Comparison of ENCODE assay signal across 26 cellular contexts in the genomic region with DNA sequence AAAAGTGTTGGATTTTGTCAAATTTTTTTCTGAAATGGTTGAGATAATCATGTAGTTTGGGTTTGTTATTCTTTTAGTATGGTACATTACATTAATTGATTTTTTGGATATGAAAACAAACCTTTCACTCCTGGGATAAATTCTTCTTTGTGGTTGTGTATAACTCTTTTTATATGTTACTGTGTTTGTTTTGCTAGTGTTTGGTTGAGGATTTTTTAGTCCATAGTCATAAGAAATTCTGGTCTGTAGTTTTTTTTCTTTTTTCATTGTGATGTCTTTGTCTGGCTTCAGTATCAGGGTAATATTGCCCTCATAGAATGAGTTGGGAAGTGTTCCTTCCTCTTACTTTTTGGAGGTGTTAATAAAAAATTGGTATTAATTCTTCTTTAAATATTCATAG.
"Had no signal": no experiment of that assay in that cellular context is flagged by ENCODE, and none has a peak within 500 bp of the region (broad histone marks: within the 10 kb centered on the region; RNA-seq: fewer than 3 reads in every experiment).

No MANE protein-coding gene starts in this region.

- H3K4me1 Mint-ChIP-seq: activated CD4-positive, alpha-beta T cell treated with anti-CD3 and anti-CD28 coated beads, Interleukin-2, amount 10 ng/mL, durations not matched to agents 24 days and 14 days; activated naive CD8-positive, alpha-beta T cell treated with anti-CD3 and anti-CD28 coated beads for 36 hours; activated T-helper 17 cell treated with anti-CD3 and anti-CD28 coated beads, Interleukin-2, amount 50 U/mL, for 72 hours had no signal

- H3K4me3 Mint-ChIP-seq: activated CD4-positive, alpha-beta T cell treated with anti-CD3 and anti-CD28 coated beads, Interleukin-2, amount 10 ng/mL, durations not matched to agents 24 days and 14 days; activated CD8-positive, alpha-beta T cell treated with anti-CD3 and anti-CD28 coated beads for 36 hours; activated naive CD8-positive, alpha-beta T cell treated with anti-CD3 and anti-CD28 coated beads for 36 hours; activated T-cell treated with anti-CD3 and anti-CD28 coated beads, Interleukin-2, amount 50 U/mL, for 72 hours; activated T-helper 17 cell treated with anti-CD3 and anti-CD28 coated beads, Interleukin-2, amount 50 U/mL, for 72 hours had no signal

- H3K9me3 Mint-ChIP-seq: activated CD4-positive, alpha-beta T cell treated with anti-CD3 and anti-CD28 coated beads, Interleukin-2, amount 10 ng/mL, durations not matched to agents 24 days and 14 days; activated T-cell treated with anti-CD3 and anti-CD28 coated beads, Interleukin-2, amount 50 U/mL, for 72 hours had no signal

- H3K27ac Mint-ChIP-seq: activated CD4-positive, alpha-beta T cell treated with anti-CD3 and anti-CD28 coated beads, Interleukin-2, amount 10 ng/mL, durations not matched to agents 24 days and 14 days; activated CD8-positive, alpha-beta T cell treated with anti-CD3 and anti-CD28 coated beads for 36 hours; activated naive CD8-positive, alpha-beta T cell treated with anti-CD3 and anti-CD28 coated beads for 36 hours; activated T-cell treated with anti-CD3 and anti-CD28 coated beads, Interleukin-2, amount 50 U/mL, for 72 hours; activated T-helper 17 cell treated with anti-CD3 and anti-CD28 coated beads, Interleukin-2, amount 50 U/mL, for 72 hours had no signal

- H3K36me3 ChIP-seq: breast epithelium, WERI-Rb-1 had no signal

- H3K4me3 ChIP-seq: body of pancreas, breast epithelium, SK-N-MC had no signal

- ATAC-seq: activated CD8-positive, alpha-beta T cell treated with anti-CD3 and anti-CD28 coated beads for 36 hours; activated T-cell treated with anti-CD3 and anti-CD28 coated beads, Interleukin-2, amount 50 U/mL, for 72 hours; activated T-helper 17 cell treated with anti-CD3 and anti-CD28 coated beads, Interleukin-2, amount 50 U/mL, for 72 hours; body of pancreas had no signal

- H3K27me3 ChIP-seq: body of pancreas, breast epithelium had no signal

- H3K27ac ChIP-seq: body of pancreas, breast epithelium, SK-N-MC, WERI-Rb-1 had no signal

- H3K9me3 ChIP-seq: body of pancreas had no signal

- DNase-seq: activated CD4-positive, alpha-beta T cell treated with anti-CD3 and anti-CD28 coated beads, Interleukin-2, amount 10 ng/mL, durations not matched to agents 24 days and 14 days; activated CD4-positive, alpha-beta T cell treated with anti-CD3 and anti-CD28 coated beads, Interleukin-2, amount 50 U/mL, for 4 hours; activated CD8-positive, alpha-beta T cell treated with anti-CD3 and anti-CD28 coated beads for 36 hours; activated effector memory CD4-positive, alpha-beta T cell treated with anti-CD3 and anti-CD28 coated beads, Interleukin-2, amount 50 U/mL, for 16 hours; activated naive CD4-positive, alpha-beta T cell; activated naive CD4-positive, alpha-beta T cell treated with anti-CD3 and anti-CD28 coated beads, Interleukin-2, amount 50 U/mL, for 16 hours; activated naive CD8-positive, alpha-beta T cell treated with anti-CD3 and anti-CD28 coated beads for 36 hours; activated T-cell treated with anti-CD3 and anti-CD28 coated beads, Interleukin-2, amount 50 U/mL, for 1 hour; activated T-cell treated with anti-CD3 and anti-CD28 coated beads, Interleukin-2, amount 50 U/mL, for 72 hours; body of pancreas; cerebellar nuclear complex; NCI-H1105; NCI-H1417 treated with DMSO at 0.1 percent for 48 hours; NCI-H187 treated with DMSO at 0.1 percent for 48 hours; NCI-H2081; NCI-H345; NCI-H510A; NCI-H526; NCI-H748 treated with DMSO at 0.1 percent for 48 hours; NK-92 treated with Interleukin-12 subunit alpha and Interleukin-12 subunit beta, amount 100 ng/mL, for 24 hours; Right ventricle myocardium superior; T1000; WERI-Rb-1 had no signal

- H3K4me1 ChIP-seq: body of pancreas, breast epithelium had no signal
